In genomic region chr4:76611611-76612010, GRCh38 we compare ENCODE assay signal across 13 cellular contexts.
DNase-seq lines count a peak whose midpoint lies in the region; ATAC-seq and TF ChIP-seq lines count a peak whose summit lies in the region.
"Had no signal": no experiment of that assay in that cellular context is flagged by ENCODE, and none has a peak within 500 bp of the region (broad histone marks: within the 10 kb centered on the region; RNA-seq: fewer than 3 reads in every experiment).

No MANE protein-coding gene starts in this region.

- peaks cover 41% of the 10 kb centered on the region for H3K27me3 Mint-ChIP-seq in T-helper 17 cell

- no peak for TF ChIP-seq POLR2A in breast epithelium (IDR thresholded peaks at IDR 0.05)

- H3K9me3 ChIP-seq in breast epithelium (no peaks in the 10 kb centered on the region), T-helper 17 cell (ENCODE audit: control insufficient read depth, low read length, poor library complexity, severe bottlenecking) (no peaks in the 10 kb centered on the region)

- H3K36me3 Mint-ChIP-seq in T-helper 17 cell (ENCODE audit: low read depth): no peaks in the 10 kb centered on the region

- H3K4me3 Mint-ChIP-seq in T-helper 17 cell: no peak overlapping the region
- H3K4me3 Mint-ChIP-seq: activated T-helper 17 cell treated with anti-CD3 and anti-CD28 coated beads, Interleukin-2, amount 50 U/mL, for 72 hours; neural crest cell had no signal

- peak overlapping the region in 2 of 3 donors; percentile 4 to 12 for H3K4me3 ChIP-seq in breast epithelium
- no peak overlapping the region for H3K4me3 ChIP-seq in rectal smooth muscle tissue (ENCODE audit: low read length)

- H3K27me3 ChIP-seq in breast epithelium: no peaks in the 10 kb centered on the region
- no peaks in the 10 kb centered on the region for H3K27me3 ChIP-seq in rectal smooth muscle tissue (ENCODE audit: control insufficient read depth, insufficient read depth, low read length)

- H3K27ac ChIP-seq in C4-2B (peak overlapping the region; percentile 74), breast epithelium (peak overlapping the region; percentile 53 to 83), rectal smooth muscle tissue (ENCODE audit: low read depth, low read length) (peak overlapping the region; percentile 33)

- ATAC-seq in HG03520 (IDR thresholded peaks at IDR 0.05; ENCODE audit: unreplicated experiment) (no peak), GM18519 (IDR thresholded peaks at IDR 0.05; ENCODE audit: low FRiP score, unreplicated experiment) (no peak), T-helper 17 cell (no peak)
- ATAC-seq: activated T-helper 17 cell treated with anti-CD3 and anti-CD28 coated beads, Interleukin-2, amount 50 U/mL, for 72 hours had no signal

- H3K27ac Mint-ChIP-seq in T-helper 17 cell: no peak overlapping the region
- H3K27ac Mint-ChIP-seq: activated T-helper 17 cell treated with anti-CD3 and anti-CD28 coated beads, Interleukin-2, amount 50 U/mL, for 72 hours had no signal

- intact Hi-C loops in breast epithelium (cut with DNase I; ENCODE audit: low total_unique reads): no loop called here

- no peak overlapping the region for H3K9ac ChIP-seq in rectal smooth muscle tissue (ENCODE audit: low read length)

- TF ChIP-seq CTCF in C4-2B (conservative IDR thresholded peaks at IDR 0.05) (no peak), breast epithelium (IDR thresholded peaks at IDR 0.05) (no peak)

- no peaks in the 10 kb centered on the region for H3K4me1 Mint-ChIP-seq in T-helper 17 cell
- H3K4me1 Mint-ChIP-seq: activated T-helper 17 cell treated with anti-CD3 and anti-CD28 coated beads, Interleukin-2, amount 50 U/mL, for 72 hours had no signal

- no peaks in the 10 kb centered on the region for H3K36me3 ChIP-seq in breast epithelium
- H3K36me3 ChIP-seq in rectal smooth muscle tissue (ENCODE audit: control insufficient read depth, insufficient read depth, low read length): no peaks in the 10 kb centered on the region

- no peaks in the 10 kb centered on the region for H3K4me1 ChIP-seq in breast epithelium
- peaks cover 6% of the 10 kb centered on the region for H3K4me1 ChIP-seq in rectal smooth muscle tissue (ENCODE audit: control insufficient read depth, insufficient read depth, low read length)

- DNase-seq in breast epithelium (ENCODE audit: low spot score in 2 of 2): peak; percentile 50 to 59
- DNase-seq in iris pigment epithelial cell (ENCODE audit: low read depth): peak; percentile 37
- no peak for DNase-seq in T-helper 17 cell
- DNase-seq in H4 (ENCODE audit: low spot score): no peak
- DNase-seq: activated CD4-positive, CD25-positive, alpha-beta regulatory T cell; head of caudate nucleus; NCI-H2171 treated with DMSO at 0.1 percent for 48 hours had no signal

Comparison
In these comparisons a context has a peak if more than half of its experiments do, and no peak if none do; other contexts are left out.
1. DNase-seq: peak in breast epithelium (2 of 2) and iris pigment epithelial cell (single experiment); none in T-helper 17 cell (0 of 3) and H4 (single experiment).
2. Peak in every context shown above with its lines, with median percentiles within 50 percentile points of each other: H3K27ac ChIP-seq.